In the genomic region with DNA sequence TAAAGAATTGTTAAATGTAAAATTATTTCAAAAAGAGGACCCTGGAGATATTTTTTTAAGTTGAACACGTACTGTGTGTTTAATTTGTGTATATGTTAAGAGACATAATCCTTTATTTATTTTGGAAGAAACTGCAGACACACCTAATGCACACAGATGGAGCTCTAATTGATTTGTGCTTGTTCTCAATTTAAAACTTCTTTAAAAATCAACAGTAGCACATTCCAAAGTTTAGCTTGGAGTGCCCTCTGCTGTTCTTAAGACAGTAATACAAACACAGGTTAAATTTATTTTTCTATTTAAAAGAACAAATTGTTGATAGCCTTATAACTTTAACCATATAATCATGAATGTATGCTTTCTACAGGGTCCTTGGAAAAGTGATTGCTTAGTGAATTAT, we compare ENCODE assay signal across 8 cellular contexts.
DNase-seq lines count a peak whose midpoint lies in the region; ATAC-seq and TF ChIP-seq lines count a peak whose summit lies in the region.

No MANE protein-coding gene starts in this region.

- H3K4me3 ChIP-seq in GM12875 (ENCODE audit: low read depth, low read length) (no peak overlapping the region), adrenal gland (no peak overlapping the region), left lung (no peak overlapping the region)

- H3K27ac ChIP-seq in adrenal gland (no peak overlapping the region), left lung (no peak overlapping the region), substantia nigra (ENCODE audit: low read depth, low read length, poor library complexity, severe bottlenecking) (no peak overlapping the region)

- no peak for TF ChIP-seq POLR2A in adrenal gland (IDR thresholded peaks at IDR 0.05)

- H3K9me3 Mint-ChIP-seq in immature natural killer cell, result peaks cover 0 to 7% (median under 1%) of the 10 kb centered on the region in 6 donors

- H3K36me3 ChIP-seq in adrenal gland (replicated peaks in 1 of 2) (no peaks in the 10 kb centered on the region), left lung (no peaks in the 10 kb centered on the region)

- no peak overlapping the region for H3K27ac Mint-ChIP-seq in immature natural killer cell

- H3K4me1 ChIP-seq in adrenal gland (replicated peaks in 1 of 2), result no peaks in the 10 kb centered on the region
- no peaks in the 10 kb centered on the region for H3K4me1 ChIP-seq in left lung

- intact Hi-C loops in adrenal gland (cut with DNase I), result no loop called here
- intact Hi-C loops in left lung (cut with DNase I), result no loop called here

- DNase-seq in NCI-H2081 treated with DMSO at 0.1 percent for 48 hours (lab: John Stamatoyannopoulos, UW) (peak; percentile 24), adrenal gland (no peak), left lung (no peak), substantia nigra (lab: John Stamatoyannopoulos, UW) (no peak), NCI-H226 (no peak), immature natural killer cell (no peak)

- no peaks in the 10 kb centered on the region for H3K27me3 ChIP-seq in adrenal gland
- no peaks in the 10 kb centered on the region for H3K27me3 ChIP-seq in left lung

- H3K27me3 Mint-ChIP-seq in immature natural killer cell (ENCODE audit: low read depth in 3 of 3), result peaks cover 0 to 2% (median 0%) of the 10 kb centered on the region in 3 donors

- TF ChIP-seq CTCF in GM12875 (IDR thresholded peaks at IDR 0.05; ENCODE audit: borderline replicate concordance, insufficient read depth, low read depth, low read length) (peak; percentile 5; the same call in 1 of the 2 replicates), adrenal gland (IDR thresholded peaks at IDR 0.05) (peak; percentile 29 to 60 (median 45)), left lung (IDR thresholded peaks at IDR 0.05) (peak in 1 of 2 donors; percentile 24)

- no peaks in the 10 kb centered on the region for H3K36me3 Mint-ChIP-seq in immature natural killer cell

- H3K4me1 Mint-ChIP-seq in immature natural killer cell, result no peaks in the 10 kb centered on the region

- ATAC-seq in left lung, result peak; percentile 51
- ATAC-seq in HG03439 (IDR thresholded peaks at IDR 0.05; ENCODE audit: unreplicated experiment), result no peak

- H3K9me3 ChIP-seq in adrenal gland (replicated peaks in 1 of 3) (no peaks in the 10 kb centered on the region), left lung (peaks cover 0 to 3% of the 10 kb centered on the region in 2 donors)

- WGBS in adrenal gland, 4 donors, result 4 to 11% (median 7%) methylated on average over 1 of the region's 1 CpG

- H3K4me3 Mint-ChIP-seq in immature natural killer cell, result no peak overlapping the region
